In genomic region chr19:54518844-54519243, GRCh38 we compare ENCODE assay signal across 11 cellular contexts. TPM values are rescaled to one million over a fixed set of nuclear protein-coding genes. Genes with fewer than 3 reads are reported as not detected.
DNase-seq lines count a peak whose midpoint lies in the region; ATAC-seq, FAIRE-seq and TF ChIP-seq lines count a peak whose summit lies in the region.
"Had no signal": no experiment of that assay in that cellular context is flagged by ENCODE, and none has a peak within 500 bp of the region (broad histone marks: within the 10 kb centered on the region; RNA-seq: fewer than 3 reads in every experiment).

No MANE protein-coding gene starts in this region.

- peaks cover 87% of the 10 kb centered on the region for H3K9me3 Mint-ChIP-seq in nephron progenitor cell

- no peak for TF ChIP-seq POLR2A in endothelial cell of umbilical vein (IDR thresholded peaks at IDR 0.05; ENCODE audit: low read depth, low read length)

- DNase-seq in NCI-H1436 (lab: John Stamatoyannopoulos, UW) (peak; percentile 1), NCI-H1436 treated with DMSO at 0.1 percent for 48 hours (lab: John Stamatoyannopoulos, UW) (no peak), OCI-M1 (lab: John Stamatoyannopoulos, UW) (peak; percentile 13), endothelial cell of umbilical vein (ENCODE audit: low read depth, low spot score) (peak; percentile 68), AG20443 (ENCODE audit: low spot score) (no peak), nephron progenitor cell (no peak), A673 (ENCODE audit: low spot score) (no peak)
- DNase-seq: IMR-90, psoas muscle had no signal

- no peaks in the 10 kb centered on the region for H3K4me1 Mint-ChIP-seq in nephron progenitor cell

- H3K36me3 ChIP-seq in endothelial cell of umbilical vein (ENCODE audit: control insufficient read depth in 2 of 2, extremely low read depth in 1 of 2, insufficient read depth in 2 of 2, low read length in 2 of 2) (no peaks in the 10 kb centered on the region), A673 (ENCODE audit: insufficient read depth, low read length, poor library complexity, severe bottlenecking) (no peaks in the 10 kb centered on the region)

- CTCF ChIA-PET in endothelial cell of umbilical vein (lab: Charles Lee) (no interaction called here), A673 (lab: Charles Lee) (no interaction called here)

- H3K27ac Mint-ChIP-seq in nephron progenitor cell = no peak overlapping the region

- dilution Hi-C loops in endothelial cell of umbilical vein (cut with MboI; ENCODE audit: extremely low pct_ligation_motif_present, low sequenced_read_pairs) = no loop called here

- no peaks in the 10 kb centered on the region for H3K27me3 ChIP-seq in endothelial cell of umbilical vein (ENCODE audit: control insufficient read depth in 2 of 2, insufficient read depth in 2 of 2, low read length in 2 of 2)
- no peaks in the 10 kb centered on the region for H3K27me3 ChIP-seq in A673 (replicated peaks; ENCODE audit: insufficient read depth, low read depth, low read length, poor library complexity)

- peaks cover 14% of the 10 kb centered on the region for H3K27me3 Mint-ChIP-seq in nephron progenitor cell (ENCODE audit: low read depth, poor library complexity)

- ATAC-seq in GM21576 (IDR thresholded peaks at IDR 0.05; ENCODE audit: unreplicated experiment) = peak; percentile 48
- ATAC-seq: psoas muscle had no signal

- H3K9me3 ChIP-seq in endothelial cell of umbilical vein (replicated peaks; ENCODE audit: control insufficient read depth, insufficient read depth, low read length) = no peaks in the 10 kb centered on the region
- no peaks in the 10 kb centered on the region for H3K9me3 ChIP-seq in A673 (ENCODE audit: low read depth, low read length, poor library complexity, severe bottlenecking)
- H3K9me3 ChIP-seq: psoas muscle had no signal

- H3K36me3 Mint-ChIP-seq in nephron progenitor cell (ENCODE audit: low read depth) = no peaks in the 10 kb centered on the region

- peak; percentile 92 for FAIRE-seq in endothelial cell of umbilical vein (lab: Jason Lieb, UNC)
- FAIRE-seq: A204.1 had no signal

- peaks cover 41% of the 10 kb centered on the region for H3K4me1 ChIP-seq in endothelial cell of umbilical vein (ENCODE audit: control insufficient read depth, extremely low read depth, insufficient read depth, low read length)
- no peaks in the 10 kb centered on the region for H3K4me1 ChIP-seq in A673 (ENCODE audit: insufficient read depth, low read length, poor library complexity, severe bottlenecking)
- H3K4me1 ChIP-seq: psoas muscle had no signal

- H3K9me1 ChIP-seq in endothelial cell of umbilical vein (replicated peaks; ENCODE audit: control insufficient read depth, extremely low read depth, insufficient read depth, low read length) = no peaks in the 10 kb centered on the region

- H3K4me2 ChIP-seq in endothelial cell of umbilical vein (ENCODE audit: insufficient read depth, low read length) = peak overlapping the region; percentile 68

- TF ChIP-seq CTCF in endothelial cell of umbilical vein (IDR thresholded peaks at IDR 0.05; ENCODE audit: extremely low read depth in 1 of 2, insufficient read depth in 1 of 2, low read depth in 1 of 2, low read length in 2 of 2) (no peak), nephron progenitor cell (IDR thresholded peaks at IDR 0.05) (no peak), A673 (conservative IDR thresholded peaks at IDR 0.05; ENCODE audit: low read depth, low read length) (no peak)

- H4K20me1 ChIP-seq in endothelial cell of umbilical vein (replicated peaks; ENCODE audit: control insufficient read depth, extremely low read depth, insufficient read depth, low read length) = no peaks in the 10 kb centered on the region

- H3K4me3 ChIP-seq in endothelial cell of umbilical vein (replicated peaks in 1 of 3; ENCODE audit: insufficient read depth in 1 of 3, low read depth in 1 of 3, low read length in 3 of 3) (no peak overlapping the region), A673 (ENCODE audit: low read depth, low read length, poor library complexity, severe bottlenecking) (no peak overlapping the region)
- H3K4me3 ChIP-seq: psoas muscle had no signal

- POLR2A ChIA-PET in endothelial cell of umbilical vein (lab: Charles Lee) = no interaction called here
- POLR2A ChIA-PET in A673 (lab: Charles Lee; ENCODE audit: low non-redundant PET) = no interaction called here

- no peaks in the 10 kb centered on the region for H3K79me2 ChIP-seq in endothelial cell of umbilical vein (ENCODE audit: control insufficient read depth, insufficient read depth, low read length)

- H3K27ac ChIP-seq in endothelial cell of umbilical vein (ENCODE audit: insufficient read depth, low read depth, low read length) (peak overlapping the region; percentile 88), A673 (ENCODE audit: low read depth, low read length, poor library complexity, severe bottlenecking) (no peak overlapping the region)
- H3K27ac ChIP-seq: psoas muscle had no signal

- H3K4me3 Mint-ChIP-seq in nephron progenitor cell = no peak overlapping the region

- intact Hi-C loops in endothelial cell of umbilical vein (cut with micrococcal nuclease) = no loop called here
- intact Hi-C loops in A673 (cut with micrococcal nuclease; ENCODE audit: unreplicated experiment) = no loop called here

- H3K9ac ChIP-seq in endothelial cell of umbilical vein (replicated peaks; ENCODE audit: extremely low read depth, insufficient read depth, low read length) = peak overlapping the region; percentile 51

- BruUV-seq in endothelial cell of umbilical vein (replicated peaks; lab: Mats Ljungman, UMichigan) (no TSS peak), A673 (replicated peaks; lab: Mats Ljungman, UMichigan) (no TSS peak)

- no peak overlapping the region for H2AFZ ChIP-seq in endothelial cell of umbilical vein (ENCODE audit: low read depth, low read length)

TF ChIP-seq in endothelial cell of umbilical vein, 7 proteins besides CTCF, POLR2A, EP300 and RAD21:
- TF ChIP-seq FOS (IDR thresholded peaks at IDR 0.05; ENCODE audit: borderline replicate concordance, insufficient read depth, low read length) (peak; percentile 77), JUN (IDR thresholded peaks at IDR 0.05; ENCODE audit: borderline replicate concordance, insufficient read depth, insufficient read length, low read depth) (peak; percentile 92), MAX (IDR thresholded peaks at IDR 0.05; ENCODE audit: insufficient read depth, insufficient read length) (no peak), EZH2 (IDR thresholded peaks at IDR 0.05; ENCODE audit: borderline replicate concordance, low read depth, low read length, severe bottlenecking) (no peak), POLR2AphosphoS5 (IDR thresholded peaks at IDR 0.05; ENCODE audit: insufficient read depth, low read depth, low read length) (peak; percentile 91), MYC (IDR thresholded peaks at IDR 0.05; ENCODE audit: low read depth, low read length) (no peak), GATA2 (IDR thresholded peaks at IDR 0.05; ENCODE audit: insufficient read depth, insufficient read length, low read depth, low read length) (peak; percentile 85)

RNA-seq across cellular contexts. Expression of gene LAIR2, which starts 16.2 kb away (rescaled TPM):
- total RNA-seq in endothelial cell of umbilical vein = not detected in 2 replicates
- not detected in 2 replicates for polyA plus RNA-seq in endothelial cell of umbilical vein
- polyA plus RNA-seq in endothelial cell of umbilical vein (2011; cell fraction: cytosol; rRNA removed) = not detected in 2 replicates
- not detected in 2 replicates for polyA plus RNA-seq in endothelial cell of umbilical vein (2011; cell fraction: nucleus; rRNA removed)
- not detected in 2 replicates for polyA plus RNA-seq in endothelial cell of umbilical vein (2012)
- not detected in 2 replicates for polyA minus RNA-seq in endothelial cell of umbilical vein
- polyA minus RNA-seq in endothelial cell of umbilical vein (2011; cell fraction: cytosol; rRNA and poly(A)+ RNA removed) = not detected
- polyA minus RNA-seq in endothelial cell of umbilical vein (2011; cell fraction: nucleus; rRNA and poly(A)+ RNA removed) = not detected in 2 replicates
- not detected in 2 replicates for total RNA-seq in A673 (2021)
- total RNA-seq: IMR-90, psoas muscle had no signal
- polyA plus RNA-seq: IMR-90, psoas muscle had no signal

RNA-seq across cellular contexts. Expression of gene CDC42EP5, which starts 45.7 kb away (rescaled TPM):
- total RNA-seq in endothelial cell of umbilical vein (73.8 and 85.5 TPM in 2 replicates), A673 (2021) (111 and 119 TPM in 2 replicates)
- 37.3 and 48.3 TPM in 2 replicates for polyA plus RNA-seq in endothelial cell of umbilical vein
- polyA plus RNA-seq in endothelial cell of umbilical vein (2011; cell fraction: cytosol; rRNA removed) = 10.6 and 30.3 TPM in 2 replicates
- 10.9 and 11.5 TPM in 2 replicates for polyA plus RNA-seq in endothelial cell of umbilical vein (2011; cell fraction: nucleus; rRNA removed)
- 16.2 and 50.4 TPM in 2 replicates for polyA plus RNA-seq in endothelial cell of umbilical vein (2012)
- 2.6 and 3.6 TPM in 2 replicates for polyA minus RNA-seq in endothelial cell of umbilical vein
- polyA minus RNA-seq in endothelial cell of umbilical vein (2011; cell fraction: cytosol; rRNA and poly(A)+ RNA removed) = not detected
- 1.4 and 6.2 TPM in 2 replicates for polyA minus RNA-seq in endothelial cell of umbilical vein (2011; cell fraction: nucleus; rRNA and poly(A)+ RNA removed)

RNA-seq across cellular contexts. Expression of gene LILRA2, which starts 54.7 kb away (rescaled TPM):
- total RNA-seq in endothelial cell of umbilical vein (not detected in 2 replicates), A673 (2021) (not detected in 2 replicates)
- not detected in 2 replicates for polyA plus RNA-seq in endothelial cell of umbilical vein
- polyA plus RNA-seq in endothelial cell of umbilical vein (2011; cell fraction: cytosol; rRNA removed) = not detected in 2 replicates
- polyA plus RNA-seq in endothelial cell of umbilical vein (2011; cell fraction: nucleus; rRNA removed) = not detected in 2 replicates
- not detected in 2 replicates for polyA plus RNA-seq in endothelial cell of umbilical vein (2012)
- not detected in 2 replicates for polyA minus RNA-seq in endothelial cell of umbilical vein
- not detected for polyA minus RNA-seq in endothelial cell of umbilical vein (2011; cell fraction: cytosol; rRNA and poly(A)+ RNA removed)
- polyA minus RNA-seq in endothelial cell of umbilical vein (2011; cell fraction: nucleus; rRNA and poly(A)+ RNA removed) = not detected in 2 replicates
- total RNA-seq: IMR-90 had no signal
- polyA plus RNA-seq: IMR-90 had no signal

RNA-seq across cellular contexts. Expression of gene LENG9, which starts 55.3 kb away (rescaled TPM):
- total RNA-seq in endothelial cell of umbilical vein (2.8 and 3.2 TPM in 2 replicates), A673 (2021) (4.2 and 4.3 TPM in 2 replicates)
- 0.97 and 1.5 TPM in 2 replicates for polyA plus RNA-seq in endothelial cell of umbilical vein
- polyA plus RNA-seq in endothelial cell of umbilical vein (2011; cell fraction: cytosol; rRNA removed) = 0.61 and 0.93 TPM in 2 replicates
- polyA plus RNA-seq in endothelial cell of umbilical vein (2011; cell fraction: nucleus; rRNA removed) = 0.70 and 0.76 TPM in 2 replicates
- polyA plus RNA-seq in endothelial cell of umbilical vein (2012) = 1.8 and 3.8 TPM in 2 replicates
- 0.74 and 2.1 TPM in 2 replicates for polyA minus RNA-seq in endothelial cell of umbilical vein
- 7.8 TPM for polyA minus RNA-seq in endothelial cell of umbilical vein (2011; cell fraction: cytosol; rRNA and poly(A)+ RNA removed)
- polyA minus RNA-seq in endothelial cell of umbilical vein (2011; cell fraction: nucleus; rRNA and poly(A)+ RNA removed) = 0.87 and 3.4 TPM in 2 replicates

Comparison
In these comparisons a context has a peak if more than half of its experiments do, and no peak if none do; other contexts are left out.
1. DNase-seq: peak in NCI-H1436 (single experiment), OCI-M1 (single experiment) and endothelial cell of umbilical vein (single experiment); none in NCI-H1436 treated with DMSO at 0.1 percent for 48 hours (single experiment), AG20443 (single experiment), nephron progenitor cell (single experiment) and A673 (single experiment).